In the genomic region with DNA sequence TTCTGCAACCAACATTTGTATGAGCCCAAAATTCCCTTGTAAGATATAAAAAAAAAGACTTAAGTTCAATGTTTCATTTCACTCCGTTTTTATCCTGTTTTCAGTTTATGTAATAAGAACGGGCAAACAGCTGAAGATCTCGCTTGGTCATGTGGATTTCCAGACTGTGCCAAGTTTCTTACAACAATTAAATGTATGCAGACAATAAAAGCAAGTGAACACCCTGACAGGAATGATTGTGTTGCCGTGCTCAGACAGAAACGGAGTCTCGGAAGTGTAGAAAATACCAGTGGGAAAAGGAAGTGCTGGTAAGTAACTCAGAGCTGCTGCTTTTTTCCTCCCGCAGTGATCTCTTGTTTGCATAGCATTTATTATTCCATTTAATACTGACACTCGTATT, we compare ENCODE assay signal across 17 cellular contexts. TPM values are rescaled to one million over a fixed set of nuclear protein-coding genes. Genes with fewer than 3 reads are reported as not detected.
A peak's percentile ranks its signal among the peaks of the same experiment; 100 is the strongest.
DNase-seq lines count a peak whose midpoint lies in the region; ATAC-seq, FAIRE-seq and TF ChIP-seq lines count a peak whose summit lies in the region.
"Had no signal": no experiment of that assay in that cellular context is flagged by ENCODE, and none has a peak within 500 bp of the region (broad histone marks: within the 10 kb centered on the region; RNA-seq: fewer than 3 reads in every experiment).

No MANE protein-coding gene starts in this region.

- peak; percentile 9 for TF ChIP-seq POLR2A in prostate gland (IDR thresholded peaks at IDR 0.05)

- TF ChIP-seq CTCF in dorsolateral prefrontal cortex (IDR thresholded peaks at IDR 0.05 in 54 of 56, conservative IDR thresholded peaks at IDR 0.05 in 2 of 56; ENCODE audit: low read depth in 1 of 56, partially characterized antibody in 56 of 56), result no peak
- TF ChIP-seq CTCF in prostate gland (IDR thresholded peaks at IDR 0.05), result no peak
- no peak for TF ChIP-seq CTCF in kidney (IDR thresholded peaks at IDR 0.05; ENCODE audit: borderline replicate concordance, extremely low read depth, insufficient read depth)
- TF ChIP-seq CTCF in GM13977 (IDR thresholded peaks at IDR 0.05; ENCODE audit: extremely low read depth, insufficient read depth, missing control alignments), result no peak

- DNase-seq in Ammon's horn (ENCODE audit: low spot score), result peak; percentile 18
- peak; percentile 39 for DNase-seq in NCI-H748 treated with DMSO at 0.1 percent for 48 hours (lab: John Stamatoyannopoulos, UW)
- no peak for DNase-seq in dorsolateral prefrontal cortex
- DNase-seq in prostate gland (ENCODE audit: low spot score), result no peak
- DNase-seq in NCI-H2227 treated with DMSO at 0.1 percent for 48 hours (lab: John Stamatoyannopoulos, UW), result no peak
- DNase-seq in kidney, result no peak
- DNase-seq in GM13977 (ENCODE audit: low spot score), result no peak
- DNase-seq: activated naive CD4-positive, alpha-beta T cell treated with anti-CD3 and anti-CD28 coated beads for 36 hours; AML-193; hippocampal formation; NCI-H187 treated with DMSO at 0.1 percent for 48 hours; NCI-H526; spleen; testis had no signal

- peak overlapping the region in 52 of 59 donors; percentile 11 to 100 (median 60) for H3K27ac ChIP-seq in dorsolateral prefrontal cortex
- H3K27ac ChIP-seq in prostate gland, result peak overlapping the region; percentile 43 to 100
- no peak overlapping the region for H3K27ac ChIP-seq in kidney (ENCODE audit: low read depth in 2 of 2, low read length in 2 of 2)

- no peak for FAIRE-seq in kidney (lab: Jason Lieb, UNC)

- H3K4me1 ChIP-seq in prostate gland (replicated peaks) (peaks cover 3% of the 10 kb centered on the region), kidney (ENCODE audit: control insufficient read depth in 1 of 2, insufficient read depth in 1 of 2, low read depth in 1 of 2, low read length in 2 of 2) (peaks cover 0 to 9% of the 10 kb centered on the region in 2 donors)
- H3K4me1 ChIP-seq: testis had no signal

- ATAC-seq in GM19324 (IDR thresholded peaks at IDR 0.05; ENCODE audit: low FRiP score, unreplicated experiment), result no peak
- ATAC-seq: esophagus mucosa had no signal

- intact Hi-C loops in dorsolateral prefrontal cortex (cut with DNase I), result no loop called here
- intact Hi-C loops in prostate gland (cut with DNase I), result loop anchor here (5.0 to 10.0 kb wide), 4 partner anchors 187 to 635 kb away; a partner anchor contains a TSS
- intact Hi-C loops in kidney (cut with DNase I), result no loop called here

- H3K36me3 ChIP-seq in prostate gland, result peaks cover 0 to 2% of the 10 kb centered on the region in 2 donors
- peaks cover 2 to 30% of the 10 kb centered on the region in 2 donors for H3K36me3 ChIP-seq in kidney (ENCODE audit: control insufficient read depth in 1 of 2, insufficient read depth in 2 of 2, low read length in 2 of 2)

- H3K27me3 ChIP-seq in dorsolateral prefrontal cortex (no peaks in the 10 kb centered on the region), prostate gland (replicated peaks; ENCODE audit: insufficient read depth) (no peaks in the 10 kb centered on the region)
- H3K27me3 ChIP-seq: spleen, testis had no signal

- H3K9ac ChIP-seq in kidney (ENCODE audit: low read length in 2 of 2), result no peak overlapping the region

- 26% methylated on average over 8 of the region's 8 CpGs for WGBS in prostate gland

- no peaks in the 10 kb centered on the region for H3K9me3 ChIP-seq in prostate gland
- no peaks in the 10 kb centered on the region for H3K9me3 ChIP-seq in kidney (ENCODE audit: control insufficient read depth in 1 of 2, low read length in 2 of 2)
- H3K9me3 ChIP-seq: spleen, testis had no signal

- H3K4me3 ChIP-seq in dorsolateral prefrontal cortex, result peak overlapping the region in 55 of 59 donors; percentile 0 to 96 (median 78)
- H3K4me3 ChIP-seq in prostate gland, result peak overlapping the region; percentile 10 to 80
- H3K4me3 ChIP-seq in kidney (ENCODE audit: low read length in 2 of 2), result no peak overlapping the region
- H3K4me3 ChIP-seq: lung, spleen, testis had no signal

- in situ Hi-C loops in GM13977 (cut with MboI; ENCODE audit: low pct_unique_long_range_greater_than_20kb, low sequenced_read_pairs, unreplicated experiment), result no loop called here

RNA-seq across cellular contexts. Expression of a gene that starts 2.8 kb away (rescaled TPM):
- 10 to 100 TPM in 117 of 120 experiments, 1 to 10 TPM in 3; 8.7 to 70.8 (median 21.4) TPM for total RNA-seq in dorsolateral prefrontal cortex
- total RNA-seq in prostate gland, result 10 to 100 TPM; 17.7 to 19.0 TPM
- total RNA-seq in kidney, result 13.0 TPM
- polyA plus RNA-seq in kidney (ENCODE audit: insufficient read depth, low read depth, low replicate concordance), result 14.2 TPM

RNA-seq across cellular contexts. Expression of a gene that starts 3.7 kb away (rescaled TPM):
- total RNA-seq in dorsolateral prefrontal cortex (10 to 100 TPM in 80 of 120 experiments, 1 to 10 TPM in 40; 6.0 to 25.1 (median 11.4) TPM), prostate gland (1 to 10 TPM in 1 of 2 donors, under 1 TPM in 1; 0.32 to 1.4 TPM), kidney (1.9 TPM)
- 0.99 TPM for polyA plus RNA-seq in kidney (ENCODE audit: insufficient read depth, low read depth, low replicate concordance)

RNA-seq across cellular contexts. Expression of a gene that starts 26.3 kb away (rescaled TPM):
- total RNA-seq in dorsolateral prefrontal cortex (10 to 100 TPM; 15.1 to 59.4 (median 31.0) TPM), prostate gland (10 to 100 TPM; 32.1 to 42.7 TPM), kidney (47.1 TPM)
- polyA plus RNA-seq in kidney (ENCODE audit: insufficient read depth, low read depth, low replicate concordance), result 47.3 TPM

Comparison
In these comparisons a context has a peak if more than half of its experiments do, and no peak if none do; other contexts are left out.
1. DNase-seq: peak in Ammon's horn (single experiment) and NCI-H748 treated with DMSO at 0.1 percent for 48 hours (single experiment); none in dorsolateral prefrontal cortex (0 of 10), prostate gland (single experiment), NCI-H2227 treated with DMSO at 0.1 percent for 48 hours (single experiment), kidney (single experiment) and GM13977 (single experiment).
2. H3K27ac ChIP-seq: peak in dorsolateral prefrontal cortex (52 of 59) and prostate gland (2 of 2); none in kidney (0 of 2).
3. H3K4me3 ChIP-seq: peak in dorsolateral prefrontal cortex (55 of 59) and prostate gland (2 of 2); none in kidney (0 of 2).